ENCODE assay signal across 8 cellular contexts in genomic region chr17:40251576-40251975, GRCh38. TPM values are rescaled to one million over a fixed set of nuclear protein-coding genes. Genes with fewer than 3 reads are reported as not detected.
A peak's percentile ranks its signal among the peaks of the same experiment; 100 is the strongest.
DNase-seq lines count a peak whose midpoint lies in the region; ATAC-seq, FAIRE-seq and TF ChIP-seq lines count a peak whose summit lies in the region.

No MANE protein-coding gene starts in this region.

- no peaks in the 10 kb centered on the region for H3K9me3 ChIP-seq in stomach

- peaks cover 7% of the 10 kb centered on the region for H3K36me3 Mint-ChIP-seq in activated naive CD8-positive, alpha-beta T cell treated with anti-CD3 and anti-CD28 coated beads, Interleukin-2, amount 50 U/mL, for 24 hours (ENCODE audit: low read depth)

- TF ChIP-seq CTCF in stomach (IDR thresholded peaks at IDR 0.05) = no peak

- H3K4me3 Mint-ChIP-seq in activated naive CD8-positive, alpha-beta T cell treated with anti-CD3 and anti-CD28 coated beads, Interleukin-2, amount 50 U/mL, for 24 hours = no peak overlapping the region

- H3K27me3 Mint-ChIP-seq in activated naive CD8-positive, alpha-beta T cell treated with anti-CD3 and anti-CD28 coated beads, Interleukin-2, amount 50 U/mL, for 24 hours = no peaks in the 10 kb centered on the region

- H3K9ac ChIP-seq in rectal smooth muscle tissue (ENCODE audit: low read length) = no peak overlapping the region

- intact Hi-C loops in stomach (cut with DNase I; ENCODE audit: low total_unique reads) = no loop called here

- peaks cover 11% of the 10 kb centered on the region for H3K4me1 Mint-ChIP-seq in activated naive CD8-positive, alpha-beta T cell treated with anti-CD3 and anti-CD28 coated beads, Interleukin-2, amount 50 U/mL, for 24 hours

- peaks cover 11% of the 10 kb centered on the region for H3K4me1 ChIP-seq in rectal smooth muscle tissue (ENCODE audit: control insufficient read depth, insufficient read depth, low read length)
- peaks cover 0 to 39% (median 14%) of the 10 kb centered on the region in 4 donors for H3K4me1 ChIP-seq in stomach

- H3K36me3 ChIP-seq in rectal smooth muscle tissue (ENCODE audit: control insufficient read depth, insufficient read depth, low read length) = no peaks in the 10 kb centered on the region
- H3K36me3 ChIP-seq in stomach = peaks cover under 1 to 6% (median 5%) of the 10 kb centered on the region in 4 donors

- H3K9me3 Mint-ChIP-seq in activated naive CD8-positive, alpha-beta T cell treated with anti-CD3 and anti-CD28 coated beads, Interleukin-2, amount 50 U/mL, for 24 hours = no peaks in the 10 kb centered on the region

- DNase-seq in GM03348 (ENCODE audit: low spot score) (peak; percentile 78), RCC 7860 (ENCODE audit: low spot score) (peak; percentile 91), fibroblast of gingiva (ENCODE audit: low read depth) (peak; percentile 81), stomach (no peak)
- no peak for DNase-seq in activated naive CD8-positive, alpha-beta T cell treated with anti-CD3 and anti-CD28 coated beads, Interleukin-2, amount 50 U/mL, for 24 hours

- no peak for TF ChIP-seq EP300 in stomach (IDR thresholded peaks at IDR 0.05)

- peak; percentile 92 for FAIRE-seq in RCC 7860 (lab: Jason Lieb, UNC)

- ATAC-seq in HG03342 (IDR thresholded peaks at IDR 0.05; ENCODE audit: unreplicated experiment) (no peak), HG02973 (IDR thresholded peaks at IDR 0.05; ENCODE audit: unreplicated experiment) (no peak)
- ATAC-seq in activated naive CD8-positive, alpha-beta T cell treated with anti-CD3 and anti-CD28 coated beads, Interleukin-2, amount 50 U/mL, for 24 hours = no peak

- H3K27ac ChIP-seq in rectal smooth muscle tissue (ENCODE audit: low read depth, low read length) (peak overlapping the region; percentile 58), stomach (no peak overlapping the region)

- H3K4me3 ChIP-seq in rectal smooth muscle tissue (ENCODE audit: low read length) (no peak overlapping the region), stomach (no peak overlapping the region)

- H3K27me3 ChIP-seq in rectal smooth muscle tissue (ENCODE audit: control insufficient read depth, insufficient read depth, low read length) (no peaks in the 10 kb centered on the region), stomach (no peaks in the 10 kb centered on the region)

- H3K27ac Mint-ChIP-seq in activated naive CD8-positive, alpha-beta T cell treated with anti-CD3 and anti-CD28 coated beads, Interleukin-2, amount 50 U/mL, for 24 hours = no peak overlapping the region

- no peak for TF ChIP-seq POLR2A in stomach (IDR thresholded peaks at IDR 0.05)

RNA-seq across cellular contexts. Expression of gene WIPF2, which starts 32.5 kb away (rescaled TPM):
- 10 to 100 TPM in 4 of 5 donors, 1 to 10 TPM in 1; 1.4 to 40.6 (median 15.4) TPM for total RNA-seq in stomach
- polyA plus RNA-seq in stomach = 10 to 100 TPM in 2 of 3 donors, 1 to 10 TPM in 1; 6.3 to 11.8 (median 11.2) TPM

RNA-seq across cellular contexts. Expression of gene CDC6, which starts 36.1 kb away (rescaled TPM):
- total RNA-seq in stomach = 1 to 10 TPM in 4 of 5 donors, not detected in 1; 1.4 to 9.8 (median 4.5) TPM
- 1 to 10 TPM; 1.1 to 4.0 (median 3.1) TPM for polyA plus RNA-seq in stomach

RNA-seq across cellular contexts. Expression of gene RARA, which starts 57.4 kb away (rescaled TPM):
- total RNA-seq in stomach = 10 to 100 TPM; 14.3 to 40.8 (median 24.6) TPM
- polyA plus RNA-seq in stomach = 10 to 100 TPM; 11.2 to 20.0 (median 17.1) TPM

Comparison
In these comparisons a context has a peak if more than half of its experiments do, and no peak if none do; other contexts are left out.
1. DNase-seq: peak in GM03348 (single experiment), RCC 7860 (single experiment) and fibroblast of gingiva (single experiment); none in stomach (single experiment) and activated naive CD8-positive, alpha-beta T cell treated with anti-CD3 and anti-CD28 coated beads, Interleukin-2, amount 50 U/mL, for 24 hours (single experiment).